ENCODE assay signal across 22 cellular contexts in genomic region chr14:23663711-23664110, GRCh38. TPM values are rescaled to one million over a fixed set of nuclear protein-coding genes. Genes with fewer than 3 reads are reported as not detected.
DNase-seq lines count a peak whose midpoint lies in the region; ATAC-seq, FAIRE-seq and TF ChIP-seq lines count a peak whose summit lies in the region.
"Had no signal": no experiment of that assay in that cellular context is flagged by ENCODE, and none has a peak within 500 bp of the region (broad histone marks: within the 10 kb centered on the region; RNA-seq: fewer than 3 reads in every experiment).

No MANE protein-coding gene starts in this region.

- H3K27ac Mint-ChIP-seq in effector memory CD8-positive, alpha-beta T cell = peak overlapping the region; percentile 89 to 97
- H3K27ac Mint-ChIP-seq in natural killer cell (peak overlapping the region; percentile 87 to 90), Calu3 (ENCODE audit: unreplicated experiment) (no peak overlapping the region)
- H3K27ac Mint-ChIP-seq: CD4-positive, CD25-positive, alpha-beta regulatory T cell; CD8-positive, alpha-beta T cell; HFFc6 had no signal

- no peak overlapping the region for H3K27ac ChIP-seq in colonic mucosa

- CTCF ChIA-PET in Calu3 (lab: Charles Lee) = no interaction called here

- H3K36me3 Mint-ChIP-seq in effector memory CD8-positive, alpha-beta T cell (ENCODE audit: insufficient read depth) = no peaks in the 10 kb centered on the region
- H3K36me3 Mint-ChIP-seq in natural killer cell (no peaks in the 10 kb centered on the region), Calu3 (ENCODE audit: insufficient read depth, unreplicated experiment) (no peaks in the 10 kb centered on the region)
- H3K36me3 Mint-ChIP-seq: CD4-positive, CD25-positive, alpha-beta regulatory T cell; CD8-positive, alpha-beta T cell had no signal

- no TSS peak for BruUV-seq in Calu3 (replicated peaks; lab: Mats Ljungman, UMichigan)

- peaks cover 0 to 9% of the 10 kb centered on the region in 2 donors for H3K27me3 Mint-ChIP-seq in effector memory CD8-positive, alpha-beta T cell
- H3K27me3 Mint-ChIP-seq in natural killer cell (ENCODE audit: low read depth in 2 of 2) (no peaks in the 10 kb centered on the region), Calu3 (ENCODE audit: unreplicated experiment) (peaks cover 77% of the 10 kb centered on the region)

- H3K4me3 Mint-ChIP-seq in effector memory CD8-positive, alpha-beta T cell = peak overlapping the region in 1 of 2 donors; percentile 72
- H3K4me3 Mint-ChIP-seq in natural killer cell (peak overlapping the region; percentile 72), Calu3 (ENCODE audit: low read depth, unreplicated experiment) (no peak overlapping the region)
- H3K4me3 Mint-ChIP-seq: CD4-positive, CD25-positive, alpha-beta regulatory T cell; CD8-positive, alpha-beta T cell; HFFc6 had no signal

- no peak overlapping the region for H3K9ac ChIP-seq in colonic mucosa (ENCODE audit: low read depth in 2 of 2, low read length in 2 of 2)

- peak; percentile 6 for DNase-seq in colonic mucosa
- no peak for DNase-seq in effector memory CD8-positive, alpha-beta T cell
- no peak for DNase-seq in natural killer cell
- no peak for DNase-seq in urothelium cell line (ENCODE audit: low spot score)
- no peak for DNase-seq in NCI-H345 (lab: John Stamatoyannopoulos, UW)
- DNase-seq in Calu3 = no peak
- no peak for DNase-seq in stimulated activated CD4-positive, alpha-beta T cell treated with anti-CD3 and anti-CD28 coated beads, Interleukin-15, amount 100 ng/mL, for 24 hours
- DNase-seq: C1 segment of cervical spinal cord; Caco-2; CD4-positive, CD25-positive, alpha-beta regulatory T cell; DMS 273 treated with DMSO at 0.1 percent for 48 hours; DMS79; EL; GDM1; GOT3; HFFc6 had no signal

- H3K4me3 ChIP-seq in colonic mucosa = no peak overlapping the region
- H3K4me3 ChIP-seq: GM12878, HAP-1 had no signal

- peak; percentile 23 for FAIRE-seq in urothelium cell line (lab: Jason Lieb, UNC)
- FAIRE-seq: D721Med, GM12878, H54 had no signal

- no peaks in the 10 kb centered on the region for H3K27me3 ChIP-seq in colonic mucosa

- no peaks in the 10 kb centered on the region for H3K9me3 Mint-ChIP-seq in effector memory CD8-positive, alpha-beta T cell
- H3K9me3 Mint-ChIP-seq in natural killer cell (no peaks in the 10 kb centered on the region), Calu3 (ENCODE audit: low read depth, unreplicated experiment) (no peaks in the 10 kb centered on the region)
- H3K9me3 Mint-ChIP-seq: CD4-positive, CD25-positive, alpha-beta regulatory T cell; CD8-positive, alpha-beta T cell; HFFc6 had no signal

- no peak for ATAC-seq in effector memory CD8-positive, alpha-beta T cell (replicated peaks)
- ATAC-seq in natural killer cell (no peak), HG02852 (IDR thresholded peaks at IDR 0.05; ENCODE audit: unreplicated experiment) (no peak)
- ATAC-seq: CD8-positive, alpha-beta T cell; GM12878 had no signal

- no peak for TF ChIP-seq CTCF in colonic mucosa (IDR thresholded peaks at IDR 0.05)
- TF ChIP-seq CTCF in natural killer cell (IDR thresholded peaks at IDR 0.05) = no peak
- TF ChIP-seq CTCF in Calu3 (IDR thresholded peaks at IDR 0.05; ENCODE audit: unreplicated experiment) = no peak

- H3K9me3 ChIP-seq in colonic mucosa = no peaks in the 10 kb centered on the region
- H3K9me3 ChIP-seq: Caco-2, HAP-1 had no signal

- H3K36me3 ChIP-seq in colonic mucosa = no peaks in the 10 kb centered on the region
- H3K36me3 ChIP-seq: HAP-1 had no signal

- H3K4me1 ChIP-seq in colonic mucosa = no peaks in the 10 kb centered on the region
- H3K4me1 ChIP-seq: Caco-2, HAP-1 had no signal

- intact Hi-C loops in colonic mucosa (cut with DNase I) = no loop called here
- intact Hi-C loops in natural killer cell (cut with micrococcal nuclease) = no loop called here
- intact Hi-C loops in Calu3 (cut with micrococcal nuclease; ENCODE audit: unreplicated experiment) = loop anchor here (10.0 kb wide), 1 partner anchor 251 kb away; no protein-coding TSS in a partner anchor

- peaks cover 27 to 44% of the 10 kb centered on the region in 2 donors for H3K4me1 Mint-ChIP-seq in effector memory CD8-positive, alpha-beta T cell (ENCODE audit: low read depth in 2 of 2)
- H3K4me1 Mint-ChIP-seq in natural killer cell = peaks cover 63 to 66% of the 10 kb centered on the region in 2 donors
- H3K4me1 Mint-ChIP-seq in Calu3 (ENCODE audit: low read depth, unreplicated experiment) = no peaks in the 10 kb centered on the region

RNA-seq across cellular contexts. Expression of gene DHRS2, which starts 27.5 kb away (rescaled TPM):
- total RNA-seq in colonic mucosa (1 to 10 TPM in 1 of 2 donors, under 1 TPM in 1; 0.56 to 2.1 TPM), natural killer cell (under 1 TPM in 1 of 3 donors, not detected in 2; 0.50 TPM), Calu3 (2022) (1.8 and 3.0 TPM in 2 replicates)
- total RNA-seq: CD4-positive, CD25-positive, alpha-beta regulatory T cell; CD8-positive, alpha-beta T cell had no signal
